In genomic region chr1:145824499-145824842, GRCh38 we compare ENCODE assay signal across 8 cellular contexts. TPM values are rescaled to one million over a fixed set of nuclear protein-coding genes. Genes with fewer than 3 reads are reported as not detected.
DNase-seq lines count a peak whose midpoint lies in the region; ATAC-seq, FAIRE-seq and TF ChIP-seq lines count a peak whose summit lies in the region.

No MANE protein-coding gene starts in this region.

- peaks cover 0 to 38% (median 19%) of the 10 kb centered on the region in 11 experiments; a peak in 11 of 22 replicates for H4K20me1 ChIP-seq in BLaER1 treated with 17β-estradiol and CSF1 and Interleukin-3, amounts not matched to agents 10 nM and 100 nM
- H4K20me1 ChIP-seq in MM.1S (ENCODE audit: insufficient read depth, low read length) = no peaks in the 10 kb centered on the region

- no peak for FAIRE-seq in D721Med (lab: Jason Lieb, UNC)

- H2AFZ ChIP-seq in MM.1S (ENCODE audit: low read length) = peak overlapping the region; percentile 73

- H3K4me2 ChIP-seq in BLaER1 treated with 17β-estradiol and CSF1 and Interleukin-3, amounts not matched to agents 10 nM and 100 nM = peak overlapping the region; percentile 84 to 97 (median 92)
- peak overlapping the region; percentile 75 for H3K4me2 ChIP-seq in MM.1S (ENCODE audit: low read depth, low read length)

- peaks cover 39% of the 10 kb centered on the region for H3K79me2 ChIP-seq in MM.1S (ENCODE audit: low read length)

- no peaks in the 10 kb centered on the region for H3K27me3 Mint-ChIP-seq in nephron (ENCODE audit: low read depth)

- DNase-seq in MM.1S (no peak), NCI-H510A (lab: John Stamatoyannopoulos, UW) (no peak), D721Med (ENCODE audit: insufficient read length, low spot score) (no peak), mesenteric fat pad (ENCODE audit: low spot score) (no peak)

- ATAC-seq in HG02623 (IDR thresholded peaks at IDR 0.05; ENCODE audit: unreplicated experiment) = no peak

- TF ChIP-seq CTCF in MM.1S (IDR thresholded peaks at IDR 0.05; ENCODE audit: low read length) (no peak), nephron (IDR thresholded peaks at IDR 0.05; ENCODE audit: unreplicated experiment in 3 of 3) (no peak), D721Med (IDR thresholded peaks at IDR 0.05; ENCODE audit: insufficient read depth, missing control alignments) (no peak)

- peaks cover 18% of the 10 kb centered on the region for H3K4me1 Mint-ChIP-seq in nephron

- no peaks in the 10 kb centered on the region for H3K9me2 ChIP-seq in MM.1S (replicated peaks; ENCODE audit: insufficient read depth, low read length)

- peaks cover 38% of the 10 kb centered on the region for H3K36me3 Mint-ChIP-seq in nephron (ENCODE audit: low read depth)

- H3K27ac ChIP-seq in BLaER1 treated with 17β-estradiol and CSF1 and Interleukin-3, amounts not matched to agents 10 nM and 100 nM = peak overlapping the region; percentile 80 to 95 (median 93)
- H3K27ac ChIP-seq in MM.1S (ENCODE audit: low read length) (peak overlapping the region; percentile 68; the same call in 1 of the 2 replicates), duodenal mucosa (ENCODE audit: low read depth, low read length) (peak overlapping the region; percentile 89)

- peaks cover 39 to 44% (median 41%) of the 10 kb centered on the region in 11 experiments for H3K36me3 ChIP-seq in BLaER1 treated with 17β-estradiol and CSF1 and Interleukin-3, amounts not matched to agents 10 nM and 100 nM
- H3K36me3 ChIP-seq in MM.1S (replicated peaks; ENCODE audit: insufficient read depth, low read length) (peaks cover 13% of the 10 kb centered on the region; the same call in 1 of the 2 replicates), duodenal mucosa (ENCODE audit: control insufficient read depth in 1 of 2, insufficient read depth in 2 of 2, low read length in 2 of 2) (peaks cover 30 to 33% of the 10 kb centered on the region in 2 donors)

- no peaks in the 10 kb centered on the region for H3K27me3 ChIP-seq in BLaER1 treated with 17β-estradiol and CSF1 and Interleukin-3, amounts not matched to agents 10 nM and 100 nM
- H3K27me3 ChIP-seq in MM.1S (replicated peaks; ENCODE audit: insufficient read depth, low read length) (no peaks in the 10 kb centered on the region), duodenal mucosa (ENCODE audit: control insufficient read depth in 1 of 2, insufficient read depth in 2 of 2, low read length in 2 of 2) (no peaks in the 10 kb centered on the region)

- peak overlapping the region; percentile 86 to 98 (median 92) for H3K9ac ChIP-seq in BLaER1 treated with 17β-estradiol and CSF1 and Interleukin-3, amounts not matched to agents 10 nM and 100 nM
- H3K9ac ChIP-seq in MM.1S (ENCODE audit: low read length) (peak overlapping the region; percentile 76), duodenal mucosa (ENCODE audit: low read depth in 1 of 2, low read length in 2 of 2) (peak overlapping the region; percentile 88 to 95)

- no peaks in the 10 kb centered on the region for H3K9me3 Mint-ChIP-seq in nephron

- peak overlapping the region; percentile 100 for H3K4me3 Mint-ChIP-seq in nephron

- peaks cover 12 to 33% (median 21%) of the 10 kb centered on the region in 10 experiments for H3K4me1 ChIP-seq in BLaER1 treated with 17β-estradiol and CSF1 and Interleukin-3, amounts not matched to agents 10 nM and 100 nM
- H3K4me1 ChIP-seq in MM.1S (ENCODE audit: low read length) = peaks cover 33% of the 10 kb centered on the region
- peaks cover 8 to 12% of the 10 kb centered on the region in 2 donors for H3K4me1 ChIP-seq in duodenal mucosa (ENCODE audit: control insufficient read depth in 1 of 2, insufficient read depth in 2 of 2, low read length in 2 of 2)

- peak overlapping the region; percentile 98 to 99 (median 99) for H3K27ac Mint-ChIP-seq in nephron

- peak overlapping the region; percentile 67 to 92 (median 80) for H3K4me3 ChIP-seq in BLaER1 treated with 17β-estradiol and CSF1 and Interleukin-3, amounts not matched to agents 10 nM and 100 nM
- H3K4me3 ChIP-seq in MM.1S (ENCODE audit: low read length) (peak overlapping the region; percentile 73), duodenal mucosa (ENCODE audit: low read depth in 1 of 2, low read length in 2 of 2) (peak overlapping the region; percentile 100)

- H3K9me3 ChIP-seq in BLaER1 treated with 17β-estradiol and CSF1 and Interleukin-3, amounts not matched to agents 10 nM and 100 nM (replicated peaks in 1 of 11) = peaks cover 0 to 1% (median 0%) of the 10 kb centered on the region in 11 experiments; a peak in 6 of 22 replicates
- H3K9me3 ChIP-seq in MM.1S (replicated peaks; ENCODE audit: insufficient read depth, low read length) (no peaks in the 10 kb centered on the region), duodenal mucosa (ENCODE audit: control insufficient read depth in 1 of 2, low read length in 2 of 2) (no peaks in the 10 kb centered on the region)

- H3F3A ChIP-seq in MM.1S (ENCODE audit: insufficient read depth, low read length) = peaks cover 17% of the 10 kb centered on the region

RNA-seq across cellular contexts. Expression of gene POLR3C, which starts 0.5 kb away (rescaled TPM):
- 26.6 TPM for total RNA-seq in mesenteric fat pad

RNA-seq across cellular contexts. Expression of gene RNF115, which starts 0.6 kb away (rescaled TPM):
- total RNA-seq in mesenteric fat pad = 15.1 TPM

RNA-seq across cellular contexts. Expression of gene NUDT17, which starts 21.0 kb away (rescaled TPM):
- total RNA-seq in mesenteric fat pad = 2.9 TPM

RNA-seq across cellular contexts. Expression of gene PIAS3, which starts 34.4 kb away (rescaled TPM):
- 23.3 TPM for total RNA-seq in mesenteric fat pad
